Comparison of ENCODE assay signal across 4 cellular contexts in the genomic region with DNA sequence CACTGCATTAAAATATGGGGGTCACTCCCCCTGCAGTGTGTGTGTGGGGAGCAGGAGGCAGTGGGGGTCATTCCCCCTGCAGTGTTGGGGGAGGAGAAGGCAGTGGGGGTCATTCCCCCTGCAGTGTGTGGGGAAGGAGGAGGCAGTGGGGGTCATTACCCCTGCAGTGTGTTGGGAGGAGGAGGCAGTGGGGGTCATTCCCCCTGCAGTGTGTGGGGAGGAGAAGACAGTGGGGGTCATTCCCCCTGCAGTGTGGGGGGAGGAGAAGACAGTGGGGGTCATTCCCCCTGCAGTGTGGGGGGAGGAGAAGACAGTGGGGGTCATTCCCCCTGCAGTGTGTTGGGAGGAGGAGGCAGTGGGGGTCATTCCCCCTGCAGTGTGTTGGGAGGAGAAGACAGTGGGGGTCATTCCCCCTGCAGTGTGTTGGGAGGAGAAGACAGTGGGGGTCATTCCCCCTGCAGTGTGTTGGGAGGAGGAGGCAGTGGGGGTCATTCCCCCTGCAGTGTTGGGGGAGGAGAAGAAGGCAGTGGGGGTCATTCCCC. TPM values are rescaled to one million over a fixed set of nuclear protein-coding genes. Genes with fewer than 3 reads are reported as not detected.
"Had no signal": no experiment of that assay in that cellular context is flagged by ENCODE, and none has a peak within 500 bp of the region (broad histone marks: within the 10 kb centered on the region; RNA-seq: fewer than 3 reads in every experiment).

No MANE protein-coding gene starts in this region.

RNA-seq across cellular contexts. Expression of a gene that starts 21.3 kb away (rescaled TPM):
- total RNA-seq: LHCN-M2, M059J, MCF 10A, NCI-H460 had no signal
